In the genomic region with DNA sequence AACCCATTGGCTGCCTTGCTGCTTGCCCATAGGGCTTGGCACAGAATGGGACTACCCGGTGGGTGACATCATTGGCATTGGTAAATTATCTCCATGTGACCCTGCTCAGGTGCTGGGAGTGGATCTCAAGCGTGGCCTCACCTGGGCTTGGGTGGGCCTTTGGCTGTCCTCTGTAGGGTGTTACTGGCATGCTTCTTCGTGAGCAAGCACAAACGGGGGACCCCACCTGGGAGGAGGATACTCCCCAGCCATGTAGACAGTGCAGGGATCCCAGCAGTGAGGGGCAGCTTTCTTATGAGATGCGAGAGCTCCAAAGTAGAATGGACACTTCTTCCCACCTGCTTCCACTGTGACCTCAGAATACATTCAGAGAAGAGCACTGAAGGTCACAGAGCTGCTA, we compare ENCODE assay signal across 29 cellular contexts.
"Had no signal": no experiment of that assay in that cellular context is flagged by ENCODE, and none has a peak within 500 bp of the region (broad histone marks: within the 10 kb centered on the region; RNA-seq: fewer than 3 reads in every experiment).

No MANE protein-coding gene starts in this region.

- ATAC-seq: activated CD4-positive, alpha-beta T cell treated with anti-CD3 and anti-CD28 coated beads for 36 hours; activated naive CD4-positive, alpha-beta T cell treated with anti-CD3 and anti-CD28 coated beads, Interleukin-2, amount 50 U/mL, for 72 hours; activated naive CD8-positive, alpha-beta T cell treated with anti-CD3 and anti-CD28 coated beads, Interleukin-2, amount 50 U/mL, for 24 hours; activated T-cell treated with anti-CD3 and anti-CD28 coated beads, Interleukin-2, amount 50 U/mL, for 4 hours; body of pancreas; K562; Panc1; Right ventricle myocardium inferior had no signal

- H3K4me3 Mint-ChIP-seq: activated CD4-positive, alpha-beta memory T cell treated with anti-CD3 and anti-CD28 coated beads, Interleukin-2, amount 10 ng/mL, durations not matched to agents 7 days and 5 days; activated CD4-positive, alpha-beta T cell treated with anti-CD3 and anti-CD28 coated beads for 36 hours; activated naive CD8-positive, alpha-beta T cell treated with anti-CD3 and anti-CD28 coated beads, Interleukin-2, amount 50 U/mL, for 24 hours; activated T-cell treated with anti-CD3 and anti-CD28 coated beads, Interleukin-2, amount 50 U/mL, for 4 hours had no signal

- DNase-seq: activated CD4-positive, alpha-beta T cell treated with anti-CD3 and anti-CD28 coated beads for 36 hours; activated CD4-positive, alpha-beta T cell treated with anti-CD3 and anti-CD28 coated beads, Interleukin-2, amount 50 U/mL, for 1 hour; activated effector memory CD4-positive, alpha-beta T cell treated with anti-CD3 and anti-CD28 coated beads, Interleukin-2, amount 50 U/mL, for 16 hours; activated naive CD4-positive, alpha-beta T cell treated with Interleukin-2 at 50 U/mL for 16 hours; activated naive CD8-positive, alpha-beta T cell treated with anti-CD3 and anti-CD28 coated beads, Interleukin-2, amount 50 U/mL, for 24 hours; activated T-cell treated with anti-CD3 and anti-CD28 coated beads, Interleukin-2, amount 50 U/mL, for 4 hours; amniotic stem cell; body of pancreas; Karpas-422; MM.1S; NCI-H1105; NCI-H1436; NCI-H1694 treated with DMSO at 0.1 percent for 48 hours; NCI-H2029 treated with DMSO at 0.1 percent for 48 hours; NCI-H510A treated with DMSO at 0.1 percent for 48 hours; NCI-H69; NK-92 treated with Interleukin-12 subunit alpha and Interleukin-12 subunit beta, amount 100 ng/mL, for 24 hours; OCI-M1; RPMI8226; SJCRH30; SK-N-SH; T-helper 1 cell; WERI-Rb-1 had no signal

- H3K27me3 Mint-ChIP-seq: activated CD4-positive, alpha-beta T cell treated with anti-CD3 and anti-CD28 coated beads for 36 hours; activated naive CD8-positive, alpha-beta T cell treated with anti-CD3 and anti-CD28 coated beads, Interleukin-2, amount 50 U/mL, for 24 hours had no signal

- H3K27ac Mint-ChIP-seq: activated CD4-positive, alpha-beta memory T cell treated with anti-CD3 and anti-CD28 coated beads, Interleukin-2, amount 10 ng/mL, durations not matched to agents 7 days and 5 days; activated CD4-positive, alpha-beta T cell treated with anti-CD3 and anti-CD28 coated beads for 36 hours; activated naive CD8-positive, alpha-beta T cell treated with anti-CD3 and anti-CD28 coated beads, Interleukin-2, amount 50 U/mL, for 24 hours had no signal

- H3K9me3 Mint-ChIP-seq: activated CD4-positive, alpha-beta memory T cell treated with anti-CD3 and anti-CD28 coated beads, Interleukin-2, amount 10 ng/mL, durations not matched to agents 7 days and 5 days; activated T-cell treated with anti-CD3 and anti-CD28 coated beads, Interleukin-2, amount 50 U/mL, for 4 hours had no signal

- H3K4me1 Mint-ChIP-seq: activated CD4-positive, alpha-beta memory T cell treated with anti-CD3 and anti-CD28 coated beads, Interleukin-2, amount 10 ng/mL, durations not matched to agents 7 days and 5 days; activated CD4-positive, alpha-beta T cell treated with anti-CD3 and anti-CD28 coated beads for 36 hours had no signal

- H3K27ac ChIP-seq: ascending aorta, body of pancreas, SJCRH30, WERI-Rb-1 had no signal
